Comparison of ENCODE assay signal across 1 cellular context in the genomic region with DNA sequence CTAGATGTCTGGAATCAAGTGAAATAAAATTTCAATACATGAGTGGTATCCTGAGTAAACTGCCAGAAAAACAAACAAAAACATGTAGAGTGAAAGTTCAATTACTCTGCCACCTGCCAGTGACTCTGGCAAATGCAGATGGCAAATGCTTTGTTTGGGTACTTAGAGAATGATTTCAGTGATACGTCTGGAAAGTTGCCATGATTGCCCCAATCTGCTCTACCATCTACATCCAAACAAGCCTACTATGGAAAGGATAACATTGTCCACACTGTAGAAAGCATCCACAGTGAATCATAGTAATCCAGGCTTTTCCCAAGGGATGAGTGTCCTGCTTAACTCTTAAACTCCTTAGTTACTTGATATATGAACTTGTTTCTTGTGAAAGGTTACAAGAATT.
TF ChIP-seq lines count a peak whose summit lies in the region.

No MANE protein-coding gene starts in this region.

TF ChIP-seq in HEK293, 187 proteins besides CTCF, POLR2A, EP300 and RAD21 (continued from another document and continues in another):
- TF ChIP-seq ZNF596 (tag by site-specific recombination; IDR thresholded peaks at IDR 0.05) = no peak
- TF ChIP-seq, protein P1, sequence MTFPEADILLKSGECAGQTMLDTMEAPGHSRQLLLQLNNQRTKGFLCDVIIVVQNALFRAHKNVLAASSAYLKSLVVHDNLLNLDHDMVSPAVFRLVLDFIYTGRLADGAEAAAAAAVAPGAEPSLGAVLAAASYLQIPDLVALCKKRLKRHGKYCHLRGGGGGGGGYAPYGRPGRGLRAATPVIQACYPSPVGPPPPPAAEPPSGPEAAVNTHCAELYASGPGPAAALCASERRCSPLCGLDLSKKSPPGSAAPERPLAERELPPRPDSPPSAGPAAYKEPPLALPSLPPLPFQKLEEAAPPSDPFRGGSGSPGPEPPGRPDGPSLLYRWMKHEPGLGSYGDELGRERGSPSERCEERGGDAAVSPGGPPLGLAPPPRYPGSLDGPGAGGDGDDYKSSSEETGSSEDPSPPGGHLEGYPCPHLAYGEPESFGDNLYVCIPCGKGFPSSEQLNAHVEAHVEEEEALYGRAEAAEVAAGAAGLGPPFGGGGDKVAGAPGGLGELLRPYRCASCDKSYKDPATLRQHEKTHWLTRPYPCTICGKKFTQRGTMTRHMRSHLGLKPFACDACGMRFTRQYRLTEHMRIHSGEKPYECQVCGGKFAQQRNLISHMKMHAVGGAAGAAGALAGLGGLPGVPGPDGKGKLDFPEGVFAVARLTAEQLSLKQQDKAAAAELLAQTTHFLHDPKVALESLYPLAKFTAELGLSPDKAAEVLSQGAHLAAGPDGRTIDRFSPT (tag by site-specific recombination; IDR thresholded peaks at IDR 0.05) = no peak
- TF ChIP-seq ZNF48 (tag by site-specific recombination; IDR thresholded peaks at IDR 0.05) = no peak
- TF ChIP-seq, protein P2, sequence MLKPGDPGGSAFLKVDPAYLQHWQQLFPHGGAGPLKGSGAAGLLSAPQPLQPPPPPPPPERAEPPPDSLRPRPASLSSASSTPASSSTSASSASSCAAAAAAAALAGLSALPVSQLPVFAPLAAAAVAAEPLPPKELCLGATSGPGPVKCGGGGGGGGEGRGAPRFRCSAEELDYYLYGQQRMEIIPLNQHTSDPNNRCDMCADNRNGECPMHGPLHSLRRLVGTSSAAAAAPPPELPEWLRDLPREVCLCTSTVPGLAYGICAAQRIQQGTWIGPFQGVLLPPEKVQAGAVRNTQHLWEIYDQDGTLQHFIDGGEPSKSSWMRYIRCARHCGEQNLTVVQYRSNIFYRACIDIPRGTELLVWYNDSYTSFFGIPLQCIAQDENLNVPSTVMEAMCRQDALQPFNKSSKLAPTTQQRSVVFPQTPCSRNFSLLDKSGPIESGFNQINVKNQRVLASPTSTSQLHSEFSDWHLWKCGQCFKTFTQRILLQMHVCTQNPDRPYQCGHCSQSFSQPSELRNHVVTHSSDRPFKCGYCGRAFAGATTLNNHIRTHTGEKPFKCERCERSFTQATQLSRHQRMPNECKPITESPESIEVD (tag by site-specific recombination; IDR thresholded peaks at IDR 0.05) = peak; percentile 48
- peak; percentile 32; the same call in 1 of the 2 replicates for TF ChIP-seq ZNF600 (tag by site-specific recombination; IDR thresholded peaks at IDR 0.05)
- no peak for TF ChIP-seq ZNF169 (tag by site-specific recombination; IDR thresholded peaks at IDR 0.05)
- no peak for TF ChIP-seq ZNF311 (tag by site-specific recombination; IDR thresholded peaks at IDR 0.05; ENCODE audit: borderline replicate concordance)
- TF ChIP-seq ZNF777 (tag by site-specific recombination; IDR thresholded peaks at IDR 0.05; ENCODE audit: borderline replicate concordance) = no peak
- TF ChIP-seq FEZF1 (tag by site-specific recombination; IDR thresholded peaks at IDR 0.05) = peak; percentile 85
- TF ChIP-seq, protein P3, sequence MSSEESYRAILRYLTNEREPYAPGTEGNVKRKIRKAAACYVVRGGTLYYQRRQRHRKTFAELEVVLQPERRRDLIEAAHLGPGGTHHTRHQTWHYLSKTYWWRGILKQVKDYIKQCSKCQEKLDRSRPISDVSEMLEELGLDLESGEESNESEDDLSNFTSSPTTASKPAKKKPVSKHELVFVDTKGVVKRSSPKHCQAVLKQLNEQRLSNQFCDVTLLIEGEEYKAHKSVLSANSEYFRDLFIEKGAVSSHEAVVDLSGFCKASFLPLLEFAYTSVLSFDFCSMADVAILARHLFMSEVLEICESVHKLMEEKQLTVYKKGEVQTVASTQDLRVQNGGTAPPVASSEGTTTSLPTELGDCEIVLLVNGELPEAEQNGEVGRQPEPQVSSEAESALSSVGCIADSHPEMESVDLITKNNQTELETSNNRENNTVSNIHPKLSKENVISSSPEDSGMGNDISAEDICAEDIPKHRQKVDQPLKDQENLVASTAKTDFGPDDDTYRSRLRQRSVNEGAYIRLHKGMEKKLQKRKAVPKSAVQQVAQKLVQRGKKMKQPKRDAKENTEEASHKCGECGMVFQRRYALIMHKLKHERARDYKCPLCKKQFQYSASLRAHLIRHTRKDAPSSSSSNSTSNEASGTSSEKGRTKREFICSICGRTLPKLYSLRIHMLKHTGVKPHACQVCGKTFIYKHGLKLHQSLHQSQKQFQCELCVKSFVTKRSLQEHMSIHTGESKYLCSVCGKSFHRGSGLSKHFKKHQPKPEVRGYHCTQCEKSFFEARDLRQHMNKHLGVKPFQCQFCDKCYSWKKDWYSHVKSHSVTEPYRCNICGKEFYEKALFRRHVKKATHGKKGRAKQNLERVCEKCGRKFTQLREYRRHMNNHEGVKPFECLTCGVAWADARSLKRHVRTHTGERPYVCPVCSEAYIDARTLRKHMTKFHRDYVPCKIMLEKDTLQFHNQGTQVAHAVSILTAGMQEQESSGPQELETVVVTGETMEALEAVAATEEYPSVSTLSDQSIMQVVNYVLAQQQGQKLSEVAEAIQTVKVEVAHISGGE (tag by site-specific recombination; conservative IDR thresholded peaks at IDR 0.05; ENCODE audit: low read depth) = no peak
- no peak for TF ChIP-seq ZNF561 (tag by site-specific recombination; IDR thresholded peaks at IDR 0.05; ENCODE audit: borderline replicate concordance)
- no peak for TF ChIP-seq ZNF610 (tag by site-specific recombination; IDR thresholded peaks at IDR 0.05; ENCODE audit: borderline replicate concordance)
- TF ChIP-seq, protein P4, sequence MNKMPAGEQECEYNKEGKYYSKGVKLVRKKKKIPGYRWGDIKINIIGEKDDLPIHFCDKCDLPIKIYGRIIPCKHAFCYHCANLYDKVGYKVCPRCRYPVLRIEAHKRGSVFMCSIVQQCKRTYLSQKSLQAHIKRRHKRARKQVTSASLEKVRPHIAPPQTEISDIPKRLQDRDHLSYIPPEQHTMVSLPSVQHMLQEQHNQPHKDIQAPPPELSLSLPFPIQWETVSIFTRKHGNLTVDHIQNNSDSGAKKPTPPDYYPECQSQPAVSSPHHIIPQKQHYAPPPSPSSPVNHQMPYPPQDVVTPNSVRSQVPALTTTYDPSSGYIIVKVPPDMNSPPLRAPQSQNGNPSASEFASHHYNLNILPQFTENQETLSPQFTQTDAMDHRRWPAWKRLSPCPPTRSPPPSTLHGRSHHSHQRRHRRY (tag by site-specific recombination; IDR thresholded peaks at IDR 0.05) = no peak
- peak; percentile 39; the same call in 1 of the 2 replicates for TF ChIP-seq IKZF3 (tag by site-specific recombination; IDR thresholded peaks at IDR 0.05)
- TF ChIP-seq ZNF248 (tag by site-specific recombination; IDR thresholded peaks at IDR 0.05) = no peak
- peak; percentile 41; the same call in 1 of the 2 replicates for TF ChIP-seq ZEB2 (tag by site-specific recombination; IDR thresholded peaks at IDR 0.05)
- TF ChIP-seq, protein P5, sequence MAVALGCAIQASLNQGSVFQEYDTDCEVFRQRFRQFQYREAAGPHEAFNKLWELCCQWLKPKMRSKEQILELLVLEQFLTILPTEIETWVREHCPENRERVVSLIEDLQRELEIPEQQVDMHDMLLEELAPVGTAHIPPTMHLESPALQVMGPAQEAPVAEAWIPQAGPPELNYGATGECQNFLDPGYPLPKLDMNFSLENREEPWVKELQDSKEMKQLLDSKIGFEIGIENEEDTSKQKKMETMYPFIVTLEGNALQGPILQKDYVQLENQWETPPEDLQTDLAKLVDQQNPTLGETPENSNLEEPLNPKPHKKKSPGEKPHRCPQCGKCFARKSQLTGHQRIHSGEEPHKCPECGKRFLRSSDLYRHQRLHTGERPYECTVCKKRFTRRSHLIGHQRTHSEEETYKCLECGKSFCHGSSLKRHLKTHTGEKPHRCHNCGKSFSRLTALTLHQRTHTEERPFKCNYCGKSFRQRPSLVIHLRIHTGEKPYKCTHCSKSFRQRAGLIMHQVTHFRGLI (tag by site-specific recombination; IDR thresholded peaks at IDR 0.05) = no peak
- TF ChIP-seq GLIS2 (tag by site-specific recombination; IDR thresholded peaks at IDR 0.05) = no peak
- no peak for TF ChIP-seq ZFP3 (tag by site-specific recombination; IDR thresholded peaks at IDR 0.05; ENCODE audit: low read depth)
- TF ChIP-seq KLF10 (tag by site-specific recombination; IDR thresholded peaks at IDR 0.05) = no peak
- no peak for TF ChIP-seq ZNF585B (tag by site-specific recombination; IDR thresholded peaks at IDR 0.05)
- TF ChIP-seq ZNF133 (tag by site-specific recombination; IDR thresholded peaks at IDR 0.05) = no peak
- TF ChIP-seq SP7 (tag by site-specific recombination; IDR thresholded peaks at IDR 0.05) = no peak
- TF ChIP-seq BCL11A (tag by site-specific recombination; IDR thresholded peaks at IDR 0.05; ENCODE audit: low read depth) = no peak
- TF ChIP-seq ZNF138 (tag by site-specific recombination; IDR thresholded peaks at IDR 0.05; ENCODE audit: borderline replicate concordance) = no peak
- no peak for TF ChIP-seq YY2 (tag by site-specific recombination; IDR thresholded peaks at IDR 0.05)
- TF ChIP-seq ZNF350 (tag by site-specific recombination; IDR thresholded peaks at IDR 0.05) = no peak
- no peak for TF ChIP-seq MYNN (tag by site-specific recombination; IDR thresholded peaks at IDR 0.05; ENCODE audit: borderline replicate concordance)
- peak; percentile 79 for TF ChIP-seq ZNF843 (tag by site-specific recombination; IDR thresholded peaks at IDR 0.05)
- no peak for TF ChIP-seq WT1 (tag by site-specific recombination; IDR thresholded peaks at IDR 0.05)
- TF ChIP-seq ZNF19 (tag by site-specific recombination; IDR thresholded peaks at IDR 0.05; ENCODE audit: low read depth) = no peak
- 0 out of 2 replicates have a peak, but pooled peaks have one; percentile 29 for TF ChIP-seq ZXDB (tag by site-specific recombination; IDR thresholded peaks at IDR 0.05)
- no peak for TF ChIP-seq ZNF23 (tag by site-specific recombination; IDR thresholded peaks at IDR 0.05; ENCODE audit: borderline replicate concordance)
- TF ChIP-seq, protein P6, sequence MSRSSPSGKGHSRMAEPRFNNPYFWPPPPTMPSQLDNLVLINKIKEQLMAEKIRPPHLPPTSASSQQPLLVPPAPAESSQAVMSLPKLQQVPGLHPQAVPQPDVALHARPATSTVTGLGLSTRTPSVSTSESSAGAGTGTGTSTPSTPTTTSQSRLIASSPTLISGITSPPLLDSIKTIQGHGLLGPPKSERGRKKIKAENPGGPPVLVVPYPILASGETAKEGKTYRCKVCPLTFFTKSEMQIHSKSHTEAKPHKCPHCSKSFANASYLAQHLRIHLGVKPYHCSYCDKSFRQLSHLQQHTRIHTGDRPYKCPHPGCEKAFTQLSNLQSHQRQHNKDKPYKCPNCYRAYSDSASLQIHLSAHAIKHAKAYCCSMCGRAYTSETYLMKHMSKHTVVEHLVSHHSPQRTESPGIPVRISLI (tag by site-specific recombination; IDR thresholded peaks at IDR 0.05) = no peak
- TF ChIP-seq, protein P7, sequence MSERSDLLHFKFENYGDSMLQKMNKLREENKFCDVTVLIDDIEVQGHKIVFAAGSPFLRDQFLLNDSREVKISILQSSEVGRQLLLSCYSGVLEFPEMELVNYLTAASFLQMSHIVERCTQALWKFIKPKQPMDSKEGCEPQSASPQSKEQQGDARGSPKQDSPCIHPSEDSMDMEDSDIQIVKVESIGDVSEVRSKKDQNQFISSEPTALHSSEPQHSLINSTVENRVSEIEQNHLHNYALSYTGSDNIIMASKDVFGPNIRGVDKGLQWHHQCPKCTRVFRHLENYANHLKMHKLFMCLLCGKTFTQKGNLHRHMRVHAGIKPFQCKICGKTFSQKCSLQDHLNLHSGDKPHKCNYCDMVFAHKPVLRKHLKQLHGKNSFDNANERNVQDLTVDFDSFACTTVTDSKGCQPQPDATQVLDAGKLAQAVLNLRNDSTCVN (tag by site-specific recombination; optimal IDR thresholded peaks at IDR 0.05) = no peak
- no peak for TF ChIP-seq SP2 (tag by site-specific recombination; IDR thresholded peaks at IDR 0.05)
- TF ChIP-seq KLF9 (tag by site-specific recombination; IDR thresholded peaks at IDR 0.05; ENCODE audit: low read depth) = no peak
- TF ChIP-seq, protein P8, sequence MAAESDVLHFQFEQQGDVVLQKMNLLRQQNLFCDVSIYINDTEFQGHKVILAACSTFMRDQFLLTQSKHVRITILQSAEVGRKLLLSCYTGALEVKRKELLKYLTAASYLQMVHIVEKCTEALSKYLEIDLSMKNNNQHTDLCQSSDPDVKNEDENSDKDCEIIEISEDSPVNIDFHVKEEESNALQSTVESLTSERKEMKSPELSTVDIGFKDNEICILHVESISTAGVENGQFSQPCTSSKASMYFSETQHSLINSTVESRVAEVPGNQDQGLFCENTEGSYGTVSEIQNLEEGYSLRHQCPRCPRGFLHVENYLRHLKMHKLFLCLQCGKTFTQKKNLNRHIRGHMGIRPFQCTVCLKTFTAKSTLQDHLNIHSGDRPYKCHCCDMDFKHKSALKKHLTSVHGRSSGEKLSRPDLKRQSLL (tag by site-specific recombination; IDR thresholded peaks at IDR 0.05) = 0 out of 2 replicates have a peak, but pooled peaks have one; percentile 55
- no peak for TF ChIP-seq ZNF629 (tag by site-specific recombination; IDR thresholded peaks at IDR 0.05)
- TF ChIP-seq HOXC10 (CRISPR knock-in tag; IDR thresholded peaks at IDR 0.05) = no peak
- TF ChIP-seq, protein P9, sequence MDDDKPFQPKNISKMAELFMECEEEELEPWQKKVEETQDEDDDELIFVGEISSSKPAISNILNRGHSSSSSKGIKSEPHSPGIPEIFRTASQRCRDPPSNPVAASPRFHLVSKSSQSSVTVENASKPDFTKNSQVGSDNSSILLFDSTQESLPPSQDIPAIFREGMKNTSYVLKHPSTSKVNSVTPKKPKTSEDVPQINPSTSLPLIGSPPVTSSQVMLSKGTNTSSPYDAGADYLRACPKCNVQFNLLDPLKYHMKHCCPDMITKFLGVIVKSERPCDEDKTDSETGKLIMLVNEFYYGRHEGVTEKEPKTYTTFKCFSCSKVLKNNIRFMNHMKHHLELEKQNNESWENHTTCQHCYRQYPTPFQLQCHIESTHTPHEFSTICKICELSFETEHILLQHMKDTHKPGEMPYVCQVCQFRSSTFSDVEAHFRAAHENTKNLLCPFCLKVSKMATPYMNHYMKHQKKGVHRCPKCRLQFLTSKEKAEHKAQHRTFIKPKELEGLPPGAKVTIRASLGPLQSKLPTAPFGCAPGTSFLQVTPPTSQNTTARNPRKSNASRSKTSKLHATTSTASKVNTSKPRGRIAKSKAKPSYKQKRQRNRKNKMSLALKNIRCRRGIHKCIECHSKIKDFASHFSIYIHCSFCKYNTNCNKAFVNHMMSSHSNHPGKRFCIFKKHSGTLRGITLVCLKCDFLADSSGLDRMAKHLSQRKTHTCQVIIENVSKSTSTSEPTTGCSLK (tag by site-specific recombination; IDR thresholded peaks at IDR 0.05) = no peak
- no peak for TF ChIP-seq ZNF146 (tag by site-specific recombination; IDR thresholded peaks at IDR 0.05)
- TF ChIP-seq KLF1 (tag by site-specific recombination; IDR thresholded peaks at IDR 0.05) = no peak
- TF ChIP-seq ZNF16 (tag by site-specific recombination; IDR thresholded peaks at IDR 0.05; ENCODE audit: low read depth) = no peak
- 0 out of 2 replicates have a peak, but pooled peaks have one; percentile 34 for TF ChIP-seq OSR2 (tag by site-specific recombination; IDR thresholded peaks at IDR 0.05)
- no peak for TF ChIP-seq ZNF391 (tag by site-specific recombination; IDR thresholded peaks at IDR 0.05; ENCODE audit: borderline replicate concordance, low read depth)
- TF ChIP-seq SP3 (tag by site-specific recombination; IDR thresholded peaks at IDR 0.05) = no peak
- no peak for TF ChIP-seq ZNF175 (tag by site-specific recombination; IDR thresholded peaks at IDR 0.05)
- 0 out of 2 replicates have a peak, but pooled peaks have one; percentile 48 for TF ChIP-seq OVOL3 (tag by site-specific recombination; IDR thresholded peaks at IDR 0.05)
- no peak for TF ChIP-seq YY1 (tag by site-specific recombination; IDR thresholded peaks at IDR 0.05)
- no peak for TF ChIP-seq ZNF664 (tag by site-specific recombination; IDR thresholded peaks at IDR 0.05)
- TF ChIP-seq ZNF530 (tag by site-specific recombination; IDR thresholded peaks at IDR 0.05; ENCODE audit: low read depth) = no peak
